In the genomic region with DNA sequence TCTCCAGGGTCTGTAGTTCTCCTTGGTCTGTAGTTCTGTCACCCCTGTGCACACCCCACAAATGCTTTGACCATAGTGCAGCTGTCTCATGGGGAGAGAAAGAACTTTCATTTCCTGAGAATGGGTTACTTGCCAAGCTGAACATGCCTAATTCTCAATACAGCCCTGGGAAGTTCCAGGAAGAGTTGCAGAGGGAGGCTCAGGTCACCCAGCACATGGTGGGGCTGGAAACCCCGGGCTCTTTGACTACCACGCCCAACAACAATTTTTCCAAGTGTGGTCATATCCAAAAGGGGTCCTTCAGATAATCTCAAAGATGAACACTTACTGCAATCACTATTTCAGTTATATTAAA, we compare ENCODE assay signal across 14 cellular contexts. TPM values are rescaled to one million over a fixed set of nuclear protein-coding genes. Genes with fewer than 3 reads are reported as not detected.
DNase-seq lines count a peak whose midpoint lies in the region; ATAC-seq and TF ChIP-seq lines count a peak whose summit lies in the region.
"Had no signal": no experiment of that assay in that cellular context is flagged by ENCODE, and none has a peak within 500 bp of the region (broad histone marks: within the 10 kb centered on the region; RNA-seq: fewer than 3 reads in every experiment).

No MANE protein-coding gene starts in this region.

- DNase-seq in activated naive CD4-positive, alpha-beta T cell treated with anti-CD3 and anti-CD28 coated beads, Interleukin-2, amount 10 ng/mL, durations not matched to agents 7 days and 5 days = no peak
- DNase-seq in activated CD8-positive, alpha-beta T cell treated with anti-CD3 and anti-CD28 coated beads for 36 hours = no peak
- DNase-seq in substantia nigra (lab: John Stamatoyannopoulos, UW) = no peak
- no peak for DNase-seq in NCI-H1105 treated with DMSO at 0.1 percent for 48 hours (lab: John Stamatoyannopoulos, UW)
- no peak for DNase-seq in RKO (ENCODE audit: low spot score)
- DNase-seq: body of pancreas; stimulated activated CD4-positive, alpha-beta T cell treated with anti-CD3 and anti-CD28 coated beads, Interleukin-1b, Interleukin-23, amount 100 ng/mL, for 48 hours had no signal

- intact Hi-C loops in activated CD8-positive, alpha-beta T cell treated with anti-CD3 and anti-CD28 coated beads for 36 hours (cut with micrococcal nuclease) = no loop called here

- no peak overlapping the region for H3K9ac ChIP-seq in iPS-15b (ENCODE audit: low read depth, low read length)

- TF ChIP-seq CTCF in activated CD8-positive, alpha-beta T cell treated with anti-CD3 and anti-CD28 coated beads for 36 hours (IDR thresholded peaks at IDR 0.05) = no peak

- peaks cover 20% of the 10 kb centered on the region for H3K27me3 ChIP-seq in iPS-15b (ENCODE audit: control insufficient read depth, insufficient read depth, low read length)
- H3K27me3 ChIP-seq: body of pancreas had no signal

- H3K27ac ChIP-seq in substantia nigra (ENCODE audit: low read depth, low read length, poor library complexity, severe bottlenecking) = peak overlapping the region; percentile 64
- H3K27ac ChIP-seq: body of pancreas, epithelial cell of prostate had no signal

- POLR2A ChIA-PET in activated CD8-positive, alpha-beta T cell treated with anti-CD3 and anti-CD28 coated beads for 36 hours (lab: Charles Lee) = interaction anchor here (0.7 to 1.6 kb wide), 5 partner anchors 25 to 143 kb away, joined by 3 to 6 read pairs (median 3); a partner anchor contains a TSS

- no peaks in the 10 kb centered on the region for H3K36me3 ChIP-seq in iPS-15b (ENCODE audit: control insufficient read depth, insufficient read depth, low read length)
- H3K36me3 ChIP-seq: HAP-1 had no signal

- peaks cover 59% of the 10 kb centered on the region for H3K4me1 Mint-ChIP-seq in activated naive CD4-positive, alpha-beta T cell treated with anti-CD3 and anti-CD28 coated beads, Interleukin-2, amount 50 U/mL, for 24 hours
- peaks cover 53% of the 10 kb centered on the region for H3K4me1 Mint-ChIP-seq in activated naive CD4-positive, alpha-beta T cell treated with anti-CD3 and anti-CD28 coated beads, Interleukin-2, amount 10 ng/mL, durations not matched to agents 7 days and 5 days
- H3K4me1 Mint-ChIP-seq in activated CD8-positive, alpha-beta T cell treated with anti-CD3 and anti-CD28 coated beads for 36 hours (ENCODE audit: low read depth) = peaks cover 61% of the 10 kb centered on the region

- H3K9me3 ChIP-seq in iPS-15b (ENCODE audit: control insufficient read depth, insufficient read depth, low read length) = no peaks in the 10 kb centered on the region
- H3K9me3 ChIP-seq: body of pancreas, HAP-1 had no signal

- no peak overlapping the region for H3K27ac Mint-ChIP-seq in activated naive CD4-positive, alpha-beta T cell treated with anti-CD3 and anti-CD28 coated beads, Interleukin-2, amount 50 U/mL, for 24 hours
- H3K27ac Mint-ChIP-seq in activated naive CD4-positive, alpha-beta T cell treated with anti-CD3 and anti-CD28 coated beads, Interleukin-2, amount 10 ng/mL, durations not matched to agents 7 days and 5 days = no peak overlapping the region
- H3K27ac Mint-ChIP-seq in activated CD8-positive, alpha-beta T cell treated with anti-CD3 and anti-CD28 coated beads for 36 hours = peak overlapping the region; percentile 81

- H3K9me3 Mint-ChIP-seq in activated naive CD4-positive, alpha-beta T cell treated with anti-CD3 and anti-CD28 coated beads, Interleukin-2, amount 50 U/mL, for 24 hours = no peaks in the 10 kb centered on the region
- no peaks in the 10 kb centered on the region for H3K9me3 Mint-ChIP-seq in activated naive CD4-positive, alpha-beta T cell treated with anti-CD3 and anti-CD28 coated beads, Interleukin-2, amount 10 ng/mL, durations not matched to agents 7 days and 5 days
- H3K9me3 Mint-ChIP-seq in activated CD8-positive, alpha-beta T cell treated with anti-CD3 and anti-CD28 coated beads for 36 hours = no peaks in the 10 kb centered on the region

- H3K4me3 ChIP-seq in iPS-15b (ENCODE audit: low read depth, low read length) = peak overlapping the region; percentile 11
- H3K4me3 ChIP-seq: body of pancreas, HAP-1 had no signal

- H3K4me1 ChIP-seq in iPS-15b (ENCODE audit: control insufficient read depth, insufficient read depth, low read length) = peaks cover 4% of the 10 kb centered on the region

- no peaks in the 10 kb centered on the region for H3K36me3 Mint-ChIP-seq in activated naive CD4-positive, alpha-beta T cell treated with anti-CD3 and anti-CD28 coated beads, Interleukin-2, amount 50 U/mL, for 24 hours
- H3K36me3 Mint-ChIP-seq in activated naive CD4-positive, alpha-beta T cell treated with anti-CD3 and anti-CD28 coated beads, Interleukin-2, amount 10 ng/mL, durations not matched to agents 7 days and 5 days = peaks cover 17% of the 10 kb centered on the region
- H3K36me3 Mint-ChIP-seq in activated CD8-positive, alpha-beta T cell treated with anti-CD3 and anti-CD28 coated beads for 36 hours (ENCODE audit: low read depth) = peaks cover 28% of the 10 kb centered on the region

- ATAC-seq in activated CD8-positive, alpha-beta T cell treated with anti-CD3 and anti-CD28 coated beads for 36 hours = no peak
- no peak for ATAC-seq in HG03520 (IDR thresholded peaks at IDR 0.05; ENCODE audit: unreplicated experiment)
- ATAC-seq: body of pancreas had no signal

- CTCF ChIA-PET in activated naive CD4-positive, alpha-beta T cell treated with anti-CD3 and anti-CD28 coated beads, Interleukin-2, amount 10 ng/mL, durations not matched to agents 7 days and 5 days (lab: Charles Lee) = interaction anchor here (0.9 to 1.7 kb wide), 5 partner anchors 46 to 183 kb away, joined by 3 to 6 read pairs (median 4); no protein-coding TSS in a partner anchor
- CTCF ChIA-PET in activated CD8-positive, alpha-beta T cell treated with anti-CD3 and anti-CD28 coated beads for 36 hours (lab: Charles Lee) = interaction anchor here (1.0 to 1.3 kb wide), 2 partner anchors 12 to 18 kb away, joined by 3 to 5 read pairs; no protein-coding TSS in a partner anchor

- H3K27me3 Mint-ChIP-seq in activated naive CD4-positive, alpha-beta T cell treated with anti-CD3 and anti-CD28 coated beads, Interleukin-2, amount 50 U/mL, for 24 hours = no peaks in the 10 kb centered on the region
- peaks cover 20% of the 10 kb centered on the region for H3K27me3 Mint-ChIP-seq in activated naive CD4-positive, alpha-beta T cell treated with anti-CD3 and anti-CD28 coated beads, Interleukin-2, amount 10 ng/mL, durations not matched to agents 7 days and 5 days
- no peaks in the 10 kb centered on the region for H3K27me3 Mint-ChIP-seq in activated CD8-positive, alpha-beta T cell treated with anti-CD3 and anti-CD28 coated beads for 36 hours

- peak overlapping the region; percentile 45 for H3K4me3 Mint-ChIP-seq in activated naive CD4-positive, alpha-beta T cell treated with anti-CD3 and anti-CD28 coated beads, Interleukin-2, amount 50 U/mL, for 24 hours
- no peak overlapping the region for H3K4me3 Mint-ChIP-seq in activated naive CD4-positive, alpha-beta T cell treated with anti-CD3 and anti-CD28 coated beads, Interleukin-2, amount 10 ng/mL, durations not matched to agents 7 days and 5 days
- H3K4me3 Mint-ChIP-seq in activated CD8-positive, alpha-beta T cell treated with anti-CD3 and anti-CD28 coated beads for 36 hours = peak overlapping the region; percentile 56

RNA-seq across cellular contexts. Expression of a gene that starts 2.2 kb away (rescaled TPM):
- 10 to 100 TPM; 42.0 to 43.1 TPM for total RNA-seq in activated CD8-positive, alpha-beta T cell treated with anti-CD3 and anti-CD28 coated beads for 36 hours

RNA-seq across cellular contexts. Expression of a gene that starts 30.5 kb away (rescaled TPM):
- 10 to 100 TPM; 34.5 to 38.7 TPM for total RNA-seq in activated CD8-positive, alpha-beta T cell treated with anti-CD3 and anti-CD28 coated beads for 36 hours

RNA-seq across cellular contexts. Expression of a gene that starts 30.6 kb away (rescaled TPM):
- total RNA-seq in activated CD8-positive, alpha-beta T cell treated with anti-CD3 and anti-CD28 coated beads for 36 hours = 10 to 100 TPM; 33.9 to 34.3 TPM

RNA-seq across cellular contexts. Expression of a gene that starts 54.9 kb away (rescaled TPM):
- total RNA-seq in activated CD8-positive, alpha-beta T cell treated with anti-CD3 and anti-CD28 coated beads for 36 hours = not detected
- total RNA-seq: body of pancreas, NCI-H460, subcutaneous adipose tissue had no signal

RNA-seq across cellular contexts. Expression of a gene that starts 56.3 kb away (rescaled TPM):
- total RNA-seq in activated CD8-positive, alpha-beta T cell treated with anti-CD3 and anti-CD28 coated beads for 36 hours = not detected
- total RNA-seq: body of pancreas, NCI-H460 had no signal
